12 cellular contexts compared by ENCODE assay signal in genomic region chr2:43348904-43349725, GRCh38.
DNase-seq lines count a peak whose midpoint lies in the region; ATAC-seq and TF ChIP-seq lines count a peak whose summit lies in the region.
"Had no signal": no experiment of that assay in that cellular context is flagged by ENCODE, and none has a peak within 500 bp of the region (broad histone marks: within the 10 kb centered on the region; RNA-seq: fewer than 3 reads in every experiment).

No MANE protein-coding gene starts in this region.

- peaks cover under 1% of the 10 kb centered on the region for H3K36me3 Mint-ChIP-seq in dendritic cell treated with granulocyte-macrophage colony-stimulating factor and Interleukin-4, amounts not matched to agents 40 ng/mL and 50 ng/mL, for 4 days (ENCODE audit: low read depth)

- H3K4me1 ChIP-seq in mesodermal cell (ENCODE audit: control insufficient read depth, insufficient read depth, low read length, poor library complexity, severe bottlenecking) (peaks cover 59% of the 10 kb centered on the region), stomach smooth muscle (ENCODE audit: control insufficient read depth, insufficient read depth, low read length) (peaks cover 68% of the 10 kb centered on the region)

- H3K4me1 Mint-ChIP-seq in dendritic cell treated with granulocyte-macrophage colony-stimulating factor and Interleukin-4, amounts not matched to agents 40 ng/mL and 50 ng/mL, for 4 days (ENCODE audit: low read depth), result peaks cover 18% of the 10 kb centered on the region

- H3K36me3 ChIP-seq in mesodermal cell (ENCODE audit: control insufficient read depth, insufficient read depth, low read length), result no peaks in the 10 kb centered on the region
- H3K36me3 ChIP-seq in stomach smooth muscle (ENCODE audit: control insufficient read depth in 2 of 2, insufficient read depth in 2 of 2, low read length in 2 of 2), result no peaks in the 10 kb centered on the region
- H3K36me3 ChIP-seq: WERI-Rb-1 had no signal

- no peak for TF ChIP-seq CTCF in GM10248 (IDR thresholded peaks at IDR 0.05; ENCODE audit: control extremely low read depth, extremely low read depth, low read depth, missing control alignments)

- H3K27ac ChIP-seq in mesodermal cell (ENCODE audit: low read depth, low read length, severe bottlenecking) (peak overlapping the region; percentile 67), stomach smooth muscle (ENCODE audit: low read length) (peak overlapping the region; percentile 76)
- H3K27ac ChIP-seq: WERI-Rb-1 had no signal

- H3K9me3 Mint-ChIP-seq in dendritic cell treated with granulocyte-macrophage colony-stimulating factor and Interleukin-4, amounts not matched to agents 40 ng/mL and 50 ng/mL, for 4 days, result no peaks in the 10 kb centered on the region
- H3K9me3 Mint-ChIP-seq: activated T-helper 1 cell treated with anti-CD3 and anti-CD28 coated beads, Interleukin-12 subunit alpha, Interleukin-12 subunit beta, Interleukin-2, Interleukin-4 antibody, amounts not matched to agents 30 ng/mL and 10 ng/mL and 1 ng/mL, durations not matched to agents 14 hours and 24 hours and 36 hours had no signal

- no peaks in the 10 kb centered on the region for H3K27me3 ChIP-seq in stomach smooth muscle (ENCODE audit: control insufficient read depth in 1 of 2, insufficient read depth in 2 of 2, low read length in 2 of 2)

- H3K4me3 Mint-ChIP-seq in dendritic cell treated with granulocyte-macrophage colony-stimulating factor and Interleukin-4, amounts not matched to agents 40 ng/mL and 50 ng/mL, for 4 days, result no peak overlapping the region
- H3K4me3 Mint-ChIP-seq: activated T-helper 1 cell treated with anti-CD3 and anti-CD28 coated beads, Interleukin-12 subunit alpha, Interleukin-12 subunit beta, Interleukin-2, Interleukin-4 antibody, amounts not matched to agents 30 ng/mL and 10 ng/mL and 1 ng/mL, durations not matched to agents 14 hours and 24 hours and 36 hours had no signal

- DNase-seq in NCI-H1694 treated with DMSO at 0.1 percent for 48 hours (lab: John Stamatoyannopoulos, UW) (peak; percentile 30), NCI-H1048 (lab: John Stamatoyannopoulos, UW) (no peak), GM10248 (ENCODE audit: extremely low spot score) (no peak)
- DNase-seq in central memory CD4-positive, alpha-beta T cell, result no peak
- DNase-seq: Calu3, NCI-H1436, WERI-Rb-1 had no signal

- ATAC-seq in HG03097 (IDR thresholded peaks at IDR 0.05; ENCODE audit: low FRiP score, unreplicated experiment), result no peak

- WGBS in mesodermal cell (ENCODE audit: insufficient coverage in 2 of 2), 2 experiments, result no CpG with 5 or more reads among the region's 1 CpG

- intact Hi-C loops in dendritic cell treated with granulocyte-macrophage colony-stimulating factor and Interleukin-4, amounts not matched to agents 40 ng/mL and 50 ng/mL, for 4 days (cut with micrococcal nuclease), result no loop called here

- POLR2A ChIA-PET in GM10248 (lab: Yijun Ruan, JAX), result no interaction called here

- CTCF ChIA-PET in GM10248 (lab: Yijun Ruan, JAX), result no interaction called here

- no peaks in the 10 kb centered on the region for H3K27me3 Mint-ChIP-seq in dendritic cell treated with granulocyte-macrophage colony-stimulating factor and Interleukin-4, amounts not matched to agents 40 ng/mL and 50 ng/mL, for 4 days

- H3K9ac ChIP-seq in stomach smooth muscle (ENCODE audit: low read length in 2 of 2), result peak overlapping the region in 1 of 2 donors; percentile 3

- H3K27ac Mint-ChIP-seq in dendritic cell treated with granulocyte-macrophage colony-stimulating factor and Interleukin-4, amounts not matched to agents 40 ng/mL and 50 ng/mL, for 4 days, result peak overlapping the region; percentile 2
- H3K27ac Mint-ChIP-seq: activated T-helper 1 cell treated with anti-CD3 and anti-CD28 coated beads, Interleukin-12 subunit alpha, Interleukin-12 subunit beta, Interleukin-2, Interleukin-4 antibody, amounts not matched to agents 30 ng/mL and 10 ng/mL and 1 ng/mL, durations not matched to agents 14 hours and 24 hours and 36 hours had no signal

- H3K4me3 ChIP-seq in mesodermal cell (ENCODE audit: extremely low read depth, insufficient read depth, low read length, poor library complexity, severe bottlenecking) (no peak overlapping the region), stomach smooth muscle (ENCODE audit: low read length in 2 of 2) (peak overlapping the region; percentile 12 to 30)

- H3K9me3 ChIP-seq in mesodermal cell (ENCODE audit: control insufficient read depth, low read length), result no peaks in the 10 kb centered on the region
- H3K9me3 ChIP-seq in stomach smooth muscle (ENCODE audit: control insufficient read depth in 2 of 2, low read length in 2 of 2), result no peaks in the 10 kb centered on the region
